In genomic region chr7:149239345-149240143, GRCh38 we compare ENCODE assay signal across 8 cellular contexts.
A peak's percentile ranks its signal among the peaks of the same experiment; 100 is the strongest.
DNase-seq lines count a peak whose midpoint lies in the region; ATAC-seq and TF ChIP-seq lines count a peak whose summit lies in the region.

Gene ZNF212, plus strand, starts transcription at chr7:149239651. Its CDS starts 128 bp downstream, at chr7:149239779.

- H3K9me3 ChIP-seq in iPS DF 6.9 (ENCODE audit: control insufficient read depth, insufficient read depth, low read length) = no peaks in the 10 kb centered on the region

- no peaks in the 10 kb centered on the region for H3K4me1 ChIP-seq in iPS DF 6.9 (ENCODE audit: control insufficient read depth, insufficient read depth, low read length)

- peak; percentile 47 for DNase-seq in NCI-H2081 treated with DMSO at 0.1 percent for 48 hours (lab: John Stamatoyannopoulos, UW)
- DNase-seq in T1000 (lab: John Stamatoyannopoulos, UW) = peak; percentile 58
- DNase-seq in astrocyte of the spinal cord (ENCODE audit: low read depth, low spot score) = peak; percentile 90
- DNase-seq in iPS DF 6.9 (ENCODE audit: low read depth, low spot score) = peak; percentile 80
- DNase-seq in skeletal muscle cell (ENCODE audit: low read depth) = peak; percentile 53

- H3K27me3 ChIP-seq in iPS DF 6.9 (ENCODE audit: control insufficient read depth, insufficient read depth, low read length) = no peaks in the 10 kb centered on the region

- ATAC-seq in GM18517 (IDR thresholded peaks at IDR 0.05; ENCODE audit: unreplicated experiment) = peak; percentile 98
- ATAC-seq in HG03039 (IDR thresholded peaks at IDR 0.05; ENCODE audit: unreplicated experiment) = peak; percentile 99

- H3K4me3 ChIP-seq in astrocyte of the spinal cord (ENCODE audit: low read depth, low read length) = peak within 1 kb of the TSS; percentile 63
- peak within 1 kb of the TSS; percentile 81 for H3K4me3 ChIP-seq in iPS DF 6.9 (ENCODE audit: low read length)
- peak within 1 kb of the TSS; percentile 85 for H3K4me3 ChIP-seq in skeletal muscle cell (ENCODE audit: low read depth, low read length)

- H3K27ac ChIP-seq in 22Rv1 (peak within 1 kb of the TSS; percentile 41), iPS DF 6.9 (ENCODE audit: low read length) (no peak within 1 kb of the TSS)

- H3K36me3 ChIP-seq in iPS DF 6.9 (ENCODE audit: control insufficient read depth, insufficient read depth, low read length) = no peaks in the 10 kb centered on the region

- in situ Hi-C loops in astrocyte of the spinal cord (cut with HindIII; ENCODE audit: low sequenced_read_pairs) = no loop called here

- peak; percentile 100 for TF ChIP-seq CTCF in 22Rv1 (IDR thresholded peaks at IDR 0.05)
- TF ChIP-seq CTCF in astrocyte of the spinal cord (IDR thresholded peaks at IDR 0.05; ENCODE audit: low read depth, low read length) = peak; percentile 94

- no CpG with 5 or more reads among the region's 64 CpGs for WGBS in iPS DF 6.9 (ENCODE audit: insufficient coverage, insufficient read length)
